Comparison of ENCODE assay signal across 23 cellular contexts in genomic region chr14:94921870-94922585, GRCh38.
DNase-seq lines count a peak whose midpoint lies in the region; ATAC-seq and TF ChIP-seq lines count a peak whose summit lies in the region.
"Had no signal": no experiment of that assay in that cellular context is flagged by ENCODE, and none has a peak within 500 bp of the region (broad histone marks: within the 10 kb centered on the region; RNA-seq: fewer than 3 reads in every experiment).

No MANE protein-coding gene starts in this region.

- H3K4me2 ChIP-seq in GM23248 (ENCODE audit: unreplicated experiment): no peak overlapping the region
- no peak overlapping the region for H3K4me2 ChIP-seq in osteoblast (ENCODE audit: insufficient read depth, low read length)

- intact Hi-C loops in A673 (cut with micrococcal nuclease; ENCODE audit: unreplicated experiment): no loop called here
- intact Hi-C loops in posterior vena cava (cut with DNase I): no loop called here

- ATAC-seq in gastroesophageal sphincter: peak; percentile 63
- no peak for ATAC-seq in HG02938 (IDR thresholded peaks at IDR 0.05; ENCODE audit: unreplicated experiment)

- peak; percentile 50 for DNase-seq in A673 (ENCODE audit: low spot score)
- DNase-seq in GM23248: peak; percentile 49
- DNase-seq in posterior vena cava (ENCODE audit: low spot score): peak; percentile 59
- no peak for DNase-seq in NCI-H1417 (lab: John Stamatoyannopoulos, UW)
- no peak for DNase-seq in osteoblast (ENCODE audit: insufficient read length, low spot score, missing footprints)
- no peak for DNase-seq in RPMI8226
- DNase-seq: activated CD4-positive, alpha-beta memory T cell treated with anti-CD3 and anti-CD28 coated beads, Interleukin-2, amount 10 ng/mL, durations not matched to agents 7 days and 5 days; activated CD8-positive, alpha-beta memory T cell treated with anti-CD3 and anti-CD28 coated beads, Interleukin-2, amount 50 U/mL, for 4 hours; activated naive CD4-positive, alpha-beta T cell treated with Interleukin-2 at 50 U/mL for 16 hours; BE2C; CD8-positive, alpha-beta memory T cell; DMS 273 treated with DMSO at 0.1 percent for 48 hours; midbrain; naive B cell; NCI-H446; NCI-H748 treated with DMSO at 0.1 percent for 48 hours; SJCRH30; stimulated activated CD4-positive, alpha-beta T cell treated with anti-CD3 and anti-CD28 coated beads, Interleukin-1b, Interleukin-23, amount 100 ng/mL, for 48 hours; stimulated activated naive CD4-positive, alpha-beta T cell treated with Interleukin-2 at 50 U/mL for 16 hours; SW 1271; testis had no signal

- CTCF ChIA-PET in A673 (lab: Charles Lee): no interaction called here

- H3K4me3 ChIP-seq in A673 (ENCODE audit: low read depth, low read length, poor library complexity, severe bottlenecking) (no peak overlapping the region), GM23248 (no peak overlapping the region), gastroesophageal sphincter (no peak overlapping the region), osteoblast (ENCODE audit: insufficient read depth, low read length) (no peak overlapping the region)
- H3K4me3 ChIP-seq: SJCRH30, testis had no signal

- H3K27me3 ChIP-seq in A673 (replicated peaks; ENCODE audit: insufficient read depth, low read depth, low read length, poor library complexity) (no peaks in the 10 kb centered on the region), GM23248 (replicated peaks; ENCODE audit: insufficient read depth) (no peaks in the 10 kb centered on the region), gastroesophageal sphincter (no peaks in the 10 kb centered on the region), osteoblast (ENCODE audit: insufficient read depth, low read length) (no peaks in the 10 kb centered on the region)
- H3K27me3 ChIP-seq: SJCRH30, testis had no signal

- H3K36me3 ChIP-seq in A673 (ENCODE audit: insufficient read depth, low read length, poor library complexity, severe bottlenecking) (no peaks in the 10 kb centered on the region), GM23248 (ENCODE audit: low read depth) (no peaks in the 10 kb centered on the region), gastroesophageal sphincter (no peaks in the 10 kb centered on the region), osteoblast (ENCODE audit: insufficient read depth, low read length) (no peaks in the 10 kb centered on the region)
- H3K36me3 ChIP-seq: BE2C, SJCRH30 had no signal

- no TSS peak for BruUV-seq in A673 (replicated peaks; lab: Mats Ljungman, UMichigan)

- in situ Hi-C loops in GM23248 (cut with MboI): no loop called here

- TF ChIP-seq CTCF in A673 (conservative IDR thresholded peaks at IDR 0.05; ENCODE audit: low read depth, low read length) (no peak), gastroesophageal sphincter (IDR thresholded peaks at IDR 0.05) (no peak), osteoblast (IDR thresholded peaks at IDR 0.05; ENCODE audit: extremely low read depth, low read depth, low read length) (no peak)

- H4K20me1 ChIP-seq in GM23248 (ENCODE audit: insufficient read depth): no peaks in the 10 kb centered on the region
- no peaks in the 10 kb centered on the region for H4K20me1 ChIP-seq in osteoblast (ENCODE audit: insufficient read depth, low read length)

- H2AFZ ChIP-seq in GM23248: no peak overlapping the region
- H2AFZ ChIP-seq in osteoblast (ENCODE audit: low read length): no peak overlapping the region

- H3K9me3 ChIP-seq in A673 (ENCODE audit: low read depth, low read length, poor library complexity, severe bottlenecking): no peaks in the 10 kb centered on the region
- H3K9me3 ChIP-seq in GM23248 (ENCODE audit: low read depth): no peaks in the 10 kb centered on the region
- H3K9me3 ChIP-seq in gastroesophageal sphincter: peaks cover 0 to 4% (median 0%) of the 10 kb centered on the region in 3 donors
- H3K9me3 ChIP-seq in osteoblast (ENCODE audit: low read depth, low read length): no peaks in the 10 kb centered on the region
- H3K9me3 ChIP-seq: BE2C, SJCRH30, testis had no signal

- peaks cover 6% of the 10 kb centered on the region for H3K4me1 ChIP-seq in A673 (ENCODE audit: insufficient read depth, low read length, poor library complexity, severe bottlenecking)
- H3K4me1 ChIP-seq in GM23248 (ENCODE audit: insufficient read depth): no peaks in the 10 kb centered on the region
- no peaks in the 10 kb centered on the region for H3K4me1 ChIP-seq in gastroesophageal sphincter
- no peaks in the 10 kb centered on the region for H3K4me1 ChIP-seq in osteoblast (ENCODE audit: insufficient read depth, low read length)
- H3K4me1 ChIP-seq: BE2C, SJCRH30, testis had no signal

- no peak for TF ChIP-seq EP300 in gastroesophageal sphincter (IDR thresholded peaks at IDR 0.05)

- no peak overlapping the region for H3K27ac ChIP-seq in A673 (ENCODE audit: low read depth, low read length, poor library complexity, severe bottlenecking)
- H3K27ac ChIP-seq in GM23248: no peak overlapping the region
- peak overlapping the region in 1 of 4 donors; percentile 22 for H3K27ac ChIP-seq in gastroesophageal sphincter
- H3K27ac ChIP-seq in osteoblast (ENCODE audit: low read depth, low read length): no peak overlapping the region
- H3K27ac ChIP-seq: SJCRH30, testis had no signal

- H3F3A ChIP-seq in GM23248 (ENCODE audit: insufficient read depth): no peaks in the 10 kb centered on the region

- POLR2A ChIA-PET in A673 (lab: Charles Lee; ENCODE audit: low non-redundant PET): no interaction called here

- no peak for TF ChIP-seq POLR2A in gastroesophageal sphincter (IDR thresholded peaks at IDR 0.05)

- no peak overlapping the region for H3K9ac ChIP-seq in GM23248

- H3K9me2 ChIP-seq in GM23248 (ENCODE audit: insufficient read depth): no peaks in the 10 kb centered on the region

- H3K79me2 ChIP-seq in GM23248 (ENCODE audit: insufficient read depth) (no peaks in the 10 kb centered on the region), osteoblast (ENCODE audit: insufficient read depth, low read length) (no peaks in the 10 kb centered on the region)

- WGBS in GM23248 (ENCODE audit: low coverage in 1 of 2, low lambda C conversion rate in 2 of 2, missing lambda C conversion rate in 2 of 2), 2 experiments: 58% methylated on average over 15 of the region's 15 CpGs
- WGBS in gastroesophageal sphincter (ENCODE audit: low coverage in 1 of 2), 2 donors: 66 to 67% methylated on average over 9 to 12 of the region's 15 CpGs

Comparison
In these comparisons a context has a peak if more than half of its experiments do, and no peak if none do; other contexts are left out.
1. DNase-seq: peak in A673 (single experiment), GM23248 (single experiment) and posterior vena cava (single experiment); none in NCI-H1417 (0 of 3), osteoblast (single experiment) and RPMI8226 (single experiment).